10 cellular contexts compared by ENCODE assay signal in the genomic region with DNA sequence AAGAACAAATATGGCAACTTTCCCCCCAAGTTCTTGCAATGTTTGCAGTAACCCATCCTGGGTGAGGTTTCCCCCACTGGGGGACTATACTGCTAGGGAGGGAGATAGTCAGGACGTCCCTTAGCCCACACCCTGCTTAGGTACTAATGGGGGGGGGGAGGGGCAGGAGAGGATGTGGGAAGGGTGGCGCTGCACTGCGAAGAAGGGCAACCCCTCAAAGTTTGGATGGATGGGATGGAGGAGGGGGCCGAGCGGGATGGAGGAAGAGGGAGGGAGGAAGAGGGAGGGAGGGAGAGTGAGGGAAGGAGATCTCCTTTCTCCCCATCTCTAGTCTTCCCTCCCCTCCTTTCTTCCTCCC.
DNase-seq lines count a peak whose midpoint lies in the region; ATAC-seq and TF ChIP-seq lines count a peak whose summit lies in the region.
"Had no signal": no experiment of that assay in that cellular context is flagged by ENCODE, and none has a peak within 500 bp of the region (broad histone marks: within the 10 kb centered on the region; RNA-seq: fewer than 3 reads in every experiment).

No MANE protein-coding gene starts in this region.

- H3K9me3 ChIP-seq in right atrium auricular region (no peaks in the 10 kb centered on the region), lower lobe of right lung (no peaks in the 10 kb centered on the region), upper lobe of left lung (no peaks in the 10 kb centered on the region)
- H3K9me3 ChIP-seq: adrenal gland had no signal

- ATAC-seq in left cardiac atrium (no peak), lower lobe of right lung (no peak), upper lobe of left lung (ENCODE audit: low FRiP score in 2 of 2) (no peak), HG02973 (IDR thresholded peaks at IDR 0.05; ENCODE audit: unreplicated experiment) (no peak)

- H3K27ac ChIP-seq in right atrium auricular region, result no peak overlapping the region
- no peak overlapping the region for H3K27ac ChIP-seq in lower lobe of right lung
- no peak overlapping the region for H3K27ac ChIP-seq in upper lobe of left lung

- intact Hi-C loops in left cardiac atrium (cut with DNase I) (loop anchor here (10.0 kb wide), 1 partner anchor 225 kb away; no protein-coding TSS in a partner anchor), lower lobe of right lung (cut with DNase I) (no loop called here), posterior vena cava (cut with DNase I) (loop anchor here in 1 of 2 donors (10.0 kb wide), 1 partner anchor 265 kb away; no protein-coding TSS in a partner anchor)

- no peak for TF ChIP-seq POLR2A in upper lobe of left lung (IDR thresholded peaks at IDR 0.05)

- no peak for TF ChIP-seq EP300 in upper lobe of left lung (IDR thresholded peaks at IDR 0.05)

- no peaks in the 10 kb centered on the region for H3K36me3 ChIP-seq in right atrium auricular region
- no peaks in the 10 kb centered on the region for H3K36me3 ChIP-seq in lower lobe of right lung
- H3K36me3 ChIP-seq in upper lobe of left lung, result no peaks in the 10 kb centered on the region
- H3K36me3 ChIP-seq: adrenal gland had no signal

- H3K27me3 ChIP-seq in right atrium auricular region (peaks cover 21 to 35% of the 10 kb centered on the region in 2 donors), lower lobe of right lung (ENCODE audit: low read depth) (peaks cover 97% of the 10 kb centered on the region), upper lobe of left lung (peaks cover 0 to 77% (median 49%) of the 10 kb centered on the region in 4 donors)

- in situ Hi-C loops in astrocyte of the cerebellum (cut with HindIII; ENCODE audit: low sequenced_read_pairs), result no loop called here

- TF ChIP-seq CTCF in right atrium auricular region (IDR thresholded peaks at IDR 0.05) (no peak), astrocyte of the cerebellum (IDR thresholded peaks at IDR 0.05; ENCODE audit: low read depth, low read length, missing control alignments) (no peak), lower lobe of right lung (IDR thresholded peaks at IDR 0.05) (no peak), upper lobe of left lung (IDR thresholded peaks at IDR 0.05) (no peak)

- H3K4me1 ChIP-seq in right atrium auricular region (peaks cover 0 to 68% of the 10 kb centered on the region in 2 donors), lower lobe of right lung (peaks cover 35% of the 10 kb centered on the region), upper lobe of left lung (peaks cover 37 to 64% (median 43%) of the 10 kb centered on the region in 4 donors)

- DNase-seq in right atrium auricular region (ENCODE audit: low spot score), result no peak
- DNase-seq in left cardiac atrium, result no peak
- no peak for DNase-seq in astrocyte of the cerebellum (ENCODE audit: low read depth)
- no peak for DNase-seq in lower lobe of right lung
- no peak for DNase-seq in upper lobe of left lung
- DNase-seq in NK-92 (lab: John Stamatoyannopoulos, UW; ENCODE audit: unreplicated experiment), result no peak
- no peak for DNase-seq in posterior vena cava (ENCODE audit: low spot score)
- DNase-seq: adrenal gland, NCI-H526 treated with DMSO at 0.1 percent for 48 hours had no signal

- 0 to 2% methylated on average over 5 of the region's 5 CpGs for WGBS in upper lobe of left lung, 2 donors

- peak overlapping the region; percentile 36 to 59 for H3K4me3 ChIP-seq in right atrium auricular region
- H3K4me3 ChIP-seq in astrocyte of the cerebellum (ENCODE audit: low read depth, low read length), result peak overlapping the region; percentile 50
- peak overlapping the region; percentile 53 for H3K4me3 ChIP-seq in lower lobe of right lung
- H3K4me3 ChIP-seq in upper lobe of left lung, result peak overlapping the region; percentile 29 to 50 (median 48)
